8 cellular contexts compared by ENCODE assay signal in genomic region chr4:102500371-102501175, GRCh38. TPM values are rescaled to one million over a fixed set of nuclear protein-coding genes. Genes with fewer than 3 reads are reported as not detected.
DNase-seq lines count a peak whose midpoint lies in the region; ATAC-seq and TF ChIP-seq lines count a peak whose summit lies in the region.

No MANE protein-coding gene starts in this region.

- ATAC-seq in GM18870 (IDR thresholded peaks at IDR 0.05; ENCODE audit: unreplicated experiment), result peak; percentile 20
- ATAC-seq in HG03095 (IDR thresholded peaks at IDR 0.05; ENCODE audit: unreplicated experiment), result peak; percentile 23
- peak; percentile 36 to 37 for ATAC-seq in naive thymus-derived CD8-positive, alpha-beta T cell

- no peak for TF ChIP-seq CTCF in fibroblast of mammary gland (conservative IDR thresholded peaks at IDR 0.05; ENCODE audit: control insufficient read depth, insufficient read depth, low read depth, low read length)
- TF ChIP-seq CTCF in type B pancreatic cell (conservative IDR thresholded peaks at IDR 0.05), result peak; percentile 28

- no peaks in the 10 kb centered on the region for H3K9me3 Mint-ChIP-seq in activated T-helper 1 cell treated with anti-CD3 and anti-CD28 coated beads, Interleukin-12 subunit alpha, Interleukin-12 subunit beta, Interleukin-2, Interleukin-4 antibody, amounts not matched to agents 30 ng/mL and 10 ng/mL and 1 ng/mL, durations not matched to agents 14 hours and 24 hours and 36 hours
- H3K9me3 Mint-ChIP-seq in naive thymus-derived CD8-positive, alpha-beta T cell, result peaks cover 0 to 4% (median 0%) of the 10 kb centered on the region in 9 donors
- peaks cover 4% of the 10 kb centered on the region for H3K9me3 Mint-ChIP-seq in type B pancreatic cell

- peak overlapping the region; percentile 90 for H3K27ac Mint-ChIP-seq in activated T-helper 1 cell treated with anti-CD3 and anti-CD28 coated beads, Interleukin-12 subunit alpha, Interleukin-12 subunit beta, Interleukin-2, Interleukin-4 antibody, amounts not matched to agents 30 ng/mL and 10 ng/mL and 1 ng/mL, durations not matched to agents 14 hours and 24 hours and 36 hours
- H3K27ac Mint-ChIP-seq in naive thymus-derived CD8-positive, alpha-beta T cell, result peak overlapping the region; percentile 87 to 100 (median 96)
- H3K27ac Mint-ChIP-seq in type B pancreatic cell, result peak overlapping the region; percentile 92

- peak; percentile 58 for DNase-seq in Ammon's horn (ENCODE audit: low spot score)
- peak; percentile 26 for DNase-seq in NCI-H345 treated with DMSO at 0.1 percent for 48 hours (lab: John Stamatoyannopoulos, UW; ENCODE audit: unreplicated experiment)
- no peak for DNase-seq in activated T-helper 1 cell treated with anti-CD3 and anti-CD28 coated beads, Interleukin-12 subunit alpha, Interleukin-12 subunit beta, Interleukin-2, Interleukin-4 antibody, amounts not matched to agents 30 ng/mL and 10 ng/mL and 1 ng/mL, durations not matched to agents 14 hours and 24 hours and 36 hours (ENCODE audit: low spot score)
- DNase-seq in fibroblast of mammary gland (ENCODE audit: low read depth), result peak; percentile 38
- DNase-seq in naive thymus-derived CD8-positive, alpha-beta T cell, result peak in 7 of 10 donors; percentile 23 to 65 (median 41)
- DNase-seq in type B pancreatic cell (ENCODE audit: extremely low spot score, unreplicated experiment), result no peak

- peaks cover 5% of the 10 kb centered on the region for H3K27me3 Mint-ChIP-seq in activated T-helper 1 cell treated with anti-CD3 and anti-CD28 coated beads, Interleukin-12 subunit alpha, Interleukin-12 subunit beta, Interleukin-2, Interleukin-4 antibody, amounts not matched to agents 30 ng/mL and 10 ng/mL and 1 ng/mL, durations not matched to agents 14 hours and 24 hours and 36 hours (ENCODE audit: insufficient read depth)
- no peaks in the 10 kb centered on the region for H3K27me3 Mint-ChIP-seq in naive thymus-derived CD8-positive, alpha-beta T cell
- H3K27me3 Mint-ChIP-seq in type B pancreatic cell, result peaks cover 3% of the 10 kb centered on the region

- H3K4me3 ChIP-seq in fibroblast of mammary gland (ENCODE audit: control insufficient read depth, low read depth, low read length), result peak overlapping the region; percentile 57

- intact Hi-C loops in activated T-helper 1 cell treated with anti-CD3 and anti-CD28 coated beads, Interleukin-12 subunit alpha, Interleukin-12 subunit beta, Interleukin-2, Interleukin-4 antibody, amounts not matched to agents 30 ng/mL and 10 ng/mL and 1 ng/mL, durations not matched to agents 14 hours and 24 hours and 36 hours (cut with micrococcal nuclease), result loop anchor here (1.0 to 5.0 kb wide), 11 partner anchors 27 to 1478 kb away; partner anchors contain the start of genes CENPE, SLC39A8 and SLC9B1

- H3K36me3 Mint-ChIP-seq in activated T-helper 1 cell treated with anti-CD3 and anti-CD28 coated beads, Interleukin-12 subunit alpha, Interleukin-12 subunit beta, Interleukin-2, Interleukin-4 antibody, amounts not matched to agents 30 ng/mL and 10 ng/mL and 1 ng/mL, durations not matched to agents 14 hours and 24 hours and 36 hours (ENCODE audit: low read depth), result peaks cover 21% of the 10 kb centered on the region
- peaks cover 0 to 7% (median 0%) of the 10 kb centered on the region in 3 donors for H3K36me3 Mint-ChIP-seq in naive thymus-derived CD8-positive, alpha-beta T cell
- H3K36me3 Mint-ChIP-seq in type B pancreatic cell, result no peaks in the 10 kb centered on the region

- peak overlapping the region; percentile 83 for H3K4me3 Mint-ChIP-seq in activated T-helper 1 cell treated with anti-CD3 and anti-CD28 coated beads, Interleukin-12 subunit alpha, Interleukin-12 subunit beta, Interleukin-2, Interleukin-4 antibody, amounts not matched to agents 30 ng/mL and 10 ng/mL and 1 ng/mL, durations not matched to agents 14 hours and 24 hours and 36 hours
- peak overlapping the region; percentile 68 to 93 (median 88) for H3K4me3 Mint-ChIP-seq in naive thymus-derived CD8-positive, alpha-beta T cell
- peak overlapping the region; percentile 89 for H3K4me3 Mint-ChIP-seq in type B pancreatic cell

- POLR2A ChIA-PET in naive thymus-derived CD8-positive, alpha-beta T cell (lab: Charles Lee), result interaction anchor here (0.7 to 4.0 kb wide), 20 partner anchors 10 to 326 kb away, joined by 3 to 31 read pairs (median 4); partner anchors contain the start of gene UBE2D3

- H3K4me1 Mint-ChIP-seq in activated T-helper 1 cell treated with anti-CD3 and anti-CD28 coated beads, Interleukin-12 subunit alpha, Interleukin-12 subunit beta, Interleukin-2, Interleukin-4 antibody, amounts not matched to agents 30 ng/mL and 10 ng/mL and 1 ng/mL, durations not matched to agents 14 hours and 24 hours and 36 hours (ENCODE audit: low read depth), result peaks cover 32% of the 10 kb centered on the region
- peaks cover 12 to 39% (median 30%) of the 10 kb centered on the region in 4 donors for H3K4me1 Mint-ChIP-seq in naive thymus-derived CD8-positive, alpha-beta T cell
- peaks cover 25% of the 10 kb centered on the region for H3K4me1 Mint-ChIP-seq in type B pancreatic cell (ENCODE audit: unreplicated experiment)

RNA-seq across cellular contexts. Expression of gene NFKB1, which starts 0.6 kb away (rescaled TPM):
- 139 and 145 TPM in 2 replicates for total RNA-seq in activated T-helper 1 cell treated with anti-CD3 and anti-CD28 coated beads, Interleukin-12 subunit alpha, Interleukin-12 subunit beta, Interleukin-2, Interleukin-4 antibody, amounts not matched to agents 30 ng/mL and 10 ng/mL and 1 ng/mL, durations not matched to agents 14 hours and 24 hours and 36 hours
- total RNA-seq in naive thymus-derived CD8-positive, alpha-beta T cell, result 100 to 1,000 TPM in 1 of 2 experiments, 10 to 100 TPM in 1; 91.5 to 101 TPM
- 10 to 100 TPM; 27.5 to 82.2 (median 32.4) TPM for polyA plus RNA-seq in naive thymus-derived CD8-positive, alpha-beta T cell
- total RNA-seq in type B pancreatic cell (ENCODE audit: low replicate concordance), result 20.6 and 25.1 TPM in 2 replicates

Comparison
In these comparisons a context has a peak if more than half of its experiments do, and no peak if none do; other contexts are left out.
1. DNase-seq: peak in Ammon's horn (single experiment), NCI-H345 treated with DMSO at 0.1 percent for 48 hours (single experiment), fibroblast of mammary gland (single experiment) and naive thymus-derived CD8-positive, alpha-beta T cell (7 of 10); none in activated T-helper 1 cell treated with anti-CD3 and anti-CD28 coated beads, Interleukin-12 subunit alpha, Interleukin-12 subunit beta, Interleukin-2, Interleukin-4 antibody, amounts not matched to agents 30 ng/mL and 10 ng/mL and 1 ng/mL, durations not matched to agents 14 hours and 24 hours and 36 hours (single experiment) and type B pancreatic cell (single experiment).
2. Peak in every context shown above with its lines, with median percentiles within 50 percentile points of each other: ATAC-seq, H3K27ac Mint-ChIP-seq and H3K4me3 Mint-ChIP-seq.